In genomic region chr21:29237110-29238051, GRCh38 we compare ENCODE assay signal across 11 cellular contexts.
DNase-seq lines count a peak whose midpoint lies in the region; ATAC-seq and TF ChIP-seq lines count a peak whose summit lies in the region.
"Had no signal": no experiment of that assay in that cellular context is flagged by ENCODE, and none has a peak within 500 bp of the region (broad histone marks: within the 10 kb centered on the region; RNA-seq: fewer than 3 reads in every experiment).

No MANE protein-coding gene starts in this region.

- H3K4me1 Mint-ChIP-seq in naive thymus-derived CD4-positive, alpha-beta T cell = peaks cover 5 to 24% (median 6%) of the 10 kb centered on the region in 7 donors
- H3K4me1 Mint-ChIP-seq in osteocyte (ENCODE audit: unreplicated experiment) = peaks cover 14% of the 10 kb centered on the region

- H3K9me3 ChIP-seq in BLaER1 = no peaks in the 10 kb centered on the region
- no peaks in the 10 kb centered on the region for H3K9me3 ChIP-seq in naive thymus-derived CD4-positive, alpha-beta T cell (ENCODE audit: control insufficient read depth in 2 of 3, low read length in 3 of 3)

- H3K9ac ChIP-seq in BLaER1 = no peak overlapping the region

- no peaks in the 10 kb centered on the region for H3K27me3 ChIP-seq in BLaER1
- H3K27me3 ChIP-seq in naive thymus-derived CD4-positive, alpha-beta T cell (ENCODE audit: control insufficient read depth in 2 of 2, insufficient read depth in 2 of 2, low read length in 2 of 2) = no peaks in the 10 kb centered on the region

- peaks cover 0 to 9% (median 0%) of the 10 kb centered on the region in 5 donors for H3K27me3 Mint-ChIP-seq in naive thymus-derived CD4-positive, alpha-beta T cell
- no peaks in the 10 kb centered on the region for H3K27me3 Mint-ChIP-seq in osteocyte (ENCODE audit: unreplicated experiment)
- H3K27me3 Mint-ChIP-seq: naive B cell had no signal

- peak; percentile 23 for ATAC-seq in HG03175 (IDR thresholded peaks at IDR 0.05; ENCODE audit: unreplicated experiment)
- peak; percentile 49 for ATAC-seq in naive thymus-derived CD4-positive, alpha-beta T cell

- peaks cover 0 to 3% (median 0%) of the 10 kb centered on the region in 11 donors for H3K9me3 Mint-ChIP-seq in naive thymus-derived CD4-positive, alpha-beta T cell
- no peaks in the 10 kb centered on the region for H3K9me3 Mint-ChIP-seq in osteocyte (ENCODE audit: unreplicated experiment)

- no peaks in the 10 kb centered on the region for H4K20me1 ChIP-seq in BLaER1

- POLR2A ChIA-PET in naive thymus-derived CD4-positive, alpha-beta T cell (lab: Charles Lee) = no interaction called here

- DNase-seq in dedifferentiated amniotic fluid mesenchymal stem cell (ENCODE audit: extremely low spot score) = peak; percentile 51
- DNase-seq in naive thymus-derived CD4-positive, alpha-beta T cell = no peak
- no peak for DNase-seq in osteocyte (ENCODE audit: extremely low spot score, unreplicated experiment)
- no peak for DNase-seq in NCI-H2227 (lab: John Stamatoyannopoulos, UW; ENCODE audit: unreplicated experiment)
- no peak for DNase-seq in iPS-NIHi7 (ENCODE audit: extremely low spot score)
- DNase-seq in NCI-H187 treated with DMSO at 0.1 percent for 48 hours (lab: John Stamatoyannopoulos, UW) = no peak
- DNase-seq: naive B cell, T-helper 1 cell had no signal

- peaks cover 36% of the 10 kb centered on the region for H3K4me1 ChIP-seq in BLaER1
- no peaks in the 10 kb centered on the region for H3K4me1 ChIP-seq in naive thymus-derived CD4-positive, alpha-beta T cell (ENCODE audit: control insufficient read depth in 2 of 2, insufficient read depth in 2 of 2, low read length in 2 of 2)

- no peak overlapping the region for H3K27ac ChIP-seq in BLaER1
- no peak overlapping the region for H3K27ac ChIP-seq in naive thymus-derived CD4-positive, alpha-beta T cell (ENCODE audit: low read depth, low read length)
- H3K27ac ChIP-seq: C4-2B had no signal

- CTCF ChIA-PET in naive thymus-derived CD4-positive, alpha-beta T cell (lab: Charles Lee) = no interaction called here

- no peak overlapping the region for H3K4me3 ChIP-seq in BLaER1
- H3K4me3 ChIP-seq in naive thymus-derived CD4-positive, alpha-beta T cell (ENCODE audit: low read length) = no peak overlapping the region

- no peak overlapping the region for H3K4me3 Mint-ChIP-seq in naive thymus-derived CD4-positive, alpha-beta T cell
- no peak overlapping the region for H3K4me3 Mint-ChIP-seq in osteocyte (ENCODE audit: unreplicated experiment)

- H3K36me3 ChIP-seq in BLaER1 = no peaks in the 10 kb centered on the region
- no peaks in the 10 kb centered on the region for H3K36me3 ChIP-seq in naive thymus-derived CD4-positive, alpha-beta T cell (ENCODE audit: control insufficient read depth in 2 of 3, insufficient read depth in 3 of 3, low read length in 3 of 3)

- no peak for TF ChIP-seq CTCF in osteocyte (IDR thresholded peaks at IDR 0.05)

- H3K36me3 Mint-ChIP-seq in naive thymus-derived CD4-positive, alpha-beta T cell = no peaks in the 10 kb centered on the region
- H3K36me3 Mint-ChIP-seq in osteocyte (ENCODE audit: unreplicated experiment) = no peaks in the 10 kb centered on the region
- H3K36me3 Mint-ChIP-seq: naive B cell had no signal

- H3K4me2 ChIP-seq in BLaER1 = peak overlapping the region; percentile 48

- intact Hi-C loops in naive thymus-derived CD4-positive, alpha-beta T cell (cut with micrococcal nuclease) = no loop called here

- H3K27ac Mint-ChIP-seq in naive thymus-derived CD4-positive, alpha-beta T cell = no peak overlapping the region
- H3K27ac Mint-ChIP-seq in osteocyte (ENCODE audit: unreplicated experiment) = no peak overlapping the region
